Comparison of ENCODE assay signal across 8 cellular contexts in the genomic region with DNA sequence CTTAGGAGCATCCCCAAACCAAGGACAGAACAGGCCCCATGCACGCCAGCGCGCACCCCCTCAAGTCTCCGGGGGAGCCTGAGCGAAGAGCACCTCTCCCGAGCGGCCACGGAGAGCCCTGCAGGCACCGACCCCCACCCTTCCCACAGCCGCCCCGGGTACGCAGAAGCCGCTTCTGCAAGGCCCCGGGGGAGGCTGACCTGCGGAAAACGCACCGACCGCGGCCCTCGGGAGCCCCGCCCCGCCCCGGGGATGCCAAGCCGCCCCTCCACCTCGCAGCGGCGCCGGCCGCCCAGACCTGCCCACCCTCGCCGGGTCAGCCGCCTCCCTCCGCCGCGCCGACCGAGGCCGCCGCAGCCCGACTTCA. TPM values are rescaled to one million over a fixed set of nuclear protein-coding genes. Genes with fewer than 3 reads are reported as not detected.
DNase-seq lines count a peak whose midpoint lies in the region; ATAC-seq and TF ChIP-seq lines count a peak whose summit lies in the region.

No MANE protein-coding gene starts in this region.

- H3K4me1 ChIP-seq in heart right ventricle, result peaks cover 5 to 36% (median 22%) of the 10 kb centered on the region in 9 donors
- peaks cover 18% of the 10 kb centered on the region for H3K4me1 ChIP-seq in KMS-11 (ENCODE audit: low read depth, poor library complexity, severe bottlenecking)

- H3K4me3 ChIP-seq in heart right ventricle, result peak overlapping the region; percentile 55 to 94 (median 82)
- no peak overlapping the region for H3K4me3 ChIP-seq in KMS-11 (IDR thresholded peaks at IDR 0.05; ENCODE audit: insufficient read depth, low read depth, low read length)

- no peak for TF ChIP-seq CTCF in heart right ventricle (IDR thresholded peaks at IDR 0.05)
- no peak for TF ChIP-seq CTCF in KMS-11 (conservative IDR thresholded peaks at IDR 0.05; ENCODE audit: low read depth, low read length)

- ATAC-seq in heart right ventricle (peak in 2 of 8 donors; percentile 1 to 19), naive B cell (ENCODE audit: low read depth in 2 of 2) (peak; percentile 32 to 38)
- peak; percentile 36 for ATAC-seq in central memory CD8-positive, alpha-beta T cell (replicated peaks; ENCODE audit: extremely low read depth, poor library complexity, severe bottlenecking)

- intact Hi-C loops in heart right ventricle (cut with DNase I), result loop anchor here in 6 of 10 donors (2.0 to 10.0 kb wide), 5 partner anchors 43 to 62 kb away; a partner anchor contains a TSS
- intact Hi-C loops in cardiac septum (cut with DNase I), result loop anchor here (5.0 kb wide), 1 partner anchor 57 kb away; a partner anchor contains a TSS

- H3K27ac ChIP-seq in heart right ventricle (peak overlapping the region; percentile 37 to 92 (median 84)), KMS-11 (peak overlapping the region; percentile 16; the same call in 1 of the 2 replicates)

- WGBS in heart right ventricle, 2 donors, result 0 to 1% methylated on average over 40 of the region's 40 CpGs

- no peaks in the 10 kb centered on the region for H3K27me3 Mint-ChIP-seq in central memory CD8-positive, alpha-beta T cell
- H3K27me3 Mint-ChIP-seq in naive B cell, result no peaks in the 10 kb centered on the region

- H3K9me3 Mint-ChIP-seq in central memory CD8-positive, alpha-beta T cell, result no peaks in the 10 kb centered on the region
- H3K9me3 Mint-ChIP-seq in naive B cell, result no peaks in the 10 kb centered on the region

- H4K20me1 ChIP-seq in KMS-11 (ENCODE audit: insufficient read depth), result no peaks in the 10 kb centered on the region

- peak overlapping the region; percentile 86 for H3K27ac Mint-ChIP-seq in central memory CD8-positive, alpha-beta T cell (ENCODE audit: low read depth)
- peak overlapping the region; percentile 56 to 98 (median 90) for H3K27ac Mint-ChIP-seq in naive B cell

- H3K4me3 Mint-ChIP-seq in central memory CD8-positive, alpha-beta T cell, result peak overlapping the region; percentile 80
- H3K4me3 Mint-ChIP-seq in naive B cell, result peak overlapping the region; percentile 91 to 97 (median 94)

- H2AFZ ChIP-seq in KMS-11 (ENCODE audit: low read depth), result peak overlapping the region; percentile 94

- H3K36me3 ChIP-seq in heart right ventricle, result peaks cover 0 to 9% (median 0%) of the 10 kb centered on the region in 9 donors
- H3K36me3 ChIP-seq in KMS-11 (ENCODE audit: insufficient read depth), result no peaks in the 10 kb centered on the region

- H3K27me3 ChIP-seq in heart right ventricle (no peaks in the 10 kb centered on the region), KMS-11 (ENCODE audit: insufficient read depth, low read depth) (no peaks in the 10 kb centered on the region)

- peak overlapping the region; percentile 59; the same call in 1 of the 2 replicates for H3K9ac ChIP-seq in KMS-11

- peaks cover 8% of the 10 kb centered on the region for H3K36me3 Mint-ChIP-seq in central memory CD8-positive, alpha-beta T cell (ENCODE audit: insufficient read depth)
- H3K36me3 Mint-ChIP-seq in naive B cell, result peaks cover 0 to 10% of the 10 kb centered on the region in 2 donors

- peak overlapping the region; percentile 80 for H3K4me2 ChIP-seq in KMS-11

- no peak for DNase-seq in heart right ventricle
- DNase-seq in cardiac septum (ENCODE audit: low spot score), result no peak
- DNase-seq in central memory CD8-positive, alpha-beta T cell (ENCODE audit: low spot score in 2 of 2), result no peak
- no peak for DNase-seq in naive B cell
- no peak for DNase-seq in kidney tubule cell (ENCODE audit: low spot score)
- DNase-seq in SK-N-DZ (ENCODE audit: low spot score), result no peak
- DNase-seq in NCI-H524 treated with DMSO at 0.1 percent for 48 hours (lab: John Stamatoyannopoulos, UW), result no peak

- no peaks in the 10 kb centered on the region for H3K9me3 ChIP-seq in heart right ventricle

- H3K79me2 ChIP-seq in KMS-11 (ENCODE audit: insufficient read depth, low read depth), result no peaks in the 10 kb centered on the region

- peaks cover 47% of the 10 kb centered on the region for H3K4me1 Mint-ChIP-seq in central memory CD8-positive, alpha-beta T cell
- peaks cover 23 to 38% (median 23%) of the 10 kb centered on the region in 3 donors for H3K4me1 Mint-ChIP-seq in naive B cell

RNA-seq across cellular contexts. Expression of a gene that starts 0.4 kb away (rescaled TPM):
- total RNA-seq in heart right ventricle (10 to 100 TPM; 22.2 to 33.0 (median 28.9) TPM), cardiac septum (29.0 TPM)
- polyA plus RNA-seq in heart right ventricle (10 to 100 TPM; 10.4 to 20.6 TPM), naive B cell (ENCODE audit: low read depth in 6 of 6) (10 to 100 TPM in 3 of 6 donors, 1 to 10 TPM in 2, not detected in 1; 5.1 to 12.8 (median 10.1) TPM)
- polyA plus RNA-seq in SK-N-DZ (2014; cell fraction: cytosol; rRNA removed), result 31.6 and 36.4 TPM in 2 replicates
- polyA plus RNA-seq in SK-N-DZ (2014; cell fraction: nucleus; rRNA removed), result 224 and 309 TPM in 2 replicates

RNA-seq across cellular contexts. Expression of a gene that starts 58.7 kb away (rescaled TPM):
- 10 to 100 TPM; 20.8 to 30.7 (median 24.8) TPM for total RNA-seq in heart right ventricle
- 1 to 10 TPM; 7.3 to 9.6 TPM for polyA plus RNA-seq in heart right ventricle
- total RNA-seq in cardiac septum, result 24.3 TPM
- polyA plus RNA-seq in naive B cell (ENCODE audit: low read depth in 6 of 6), result 10 to 100 TPM; 10.0 to 19.0 (median 15.4) TPM
- 28.8 and 29.4 TPM in 2 replicates for polyA plus RNA-seq in SK-N-DZ (2014; cell fraction: cytosol; rRNA removed)
- 32.7 and 38.5 TPM in 2 replicates for polyA plus RNA-seq in SK-N-DZ (2014; cell fraction: nucleus; rRNA removed)
